ENCODE assay signal across 9 cellular contexts in genomic region chr17:42761638-42762037, GRCh38. TPM values are rescaled to one million over a fixed set of nuclear protein-coding genes. Genes with fewer than 3 reads are reported as not detected.
DNase-seq lines count a peak whose midpoint lies in the region; ATAC-seq and TF ChIP-seq lines count a peak whose summit lies in the region.
"Had no signal": no experiment of that assay in that cellular context is flagged by ENCODE, and none has a peak within 500 bp of the region (broad histone marks: within the 10 kb centered on the region; RNA-seq: fewer than 3 reads in every experiment).

No MANE protein-coding gene starts in this region.

- peak overlapping the region; percentile 49 for H3K4me3 ChIP-seq in AG04450 (ENCODE audit: low read depth, low read length)
- peak overlapping the region; percentile 26 to 28; a peak in 2 of 4 replicates for H3K4me3 ChIP-seq in Panc1 (ENCODE audit: low read depth in 2 of 2, low read length in 2 of 2)
- H3K4me3 ChIP-seq in fibroblast of lung (replicated peaks in 1 of 4; ENCODE audit: control extremely low read depth in 1 of 4, insufficient read depth in 1 of 4, low read depth in 3 of 4, low read length in 4 of 4) = peak overlapping the region in 1 of 4 experiments; percentile 43

- H4K20me1 ChIP-seq in fibroblast of lung (ENCODE audit: control insufficient read depth, extremely low read depth, insufficient read depth, low read length) = no peaks in the 10 kb centered on the region

- intact Hi-C loops in Panc1 (cut with micrococcal nuclease; ENCODE audit: unreplicated experiment) = no loop called here

- CTCF ChIA-PET in AG04450 (lab: Charles Lee) = interaction anchor here (0.8 to 3.3 kb wide), 5 partner anchors 8 to 183 kb away, joined by 3 to 24 read pairs (median 3); partner anchors contain the start of genes PSMC3IP and VPS25
- CTCF ChIA-PET in Panc1 (lab: Charles Lee) = no interaction called here

- ATAC-seq in Panc1 = no peak
- ATAC-seq in HG02678 (IDR thresholded peaks at IDR 0.05; ENCODE audit: unreplicated experiment) = no peak
- no peak for ATAC-seq in HG02973 (IDR thresholded peaks at IDR 0.05; ENCODE audit: unreplicated experiment)
- ATAC-seq in HG03442 (IDR thresholded peaks at IDR 0.05; ENCODE audit: unreplicated experiment) = no peak

- H3K36me3 ChIP-seq in Panc1 (ENCODE audit: control insufficient read depth, insufficient read depth, low read length) (no peaks in the 10 kb centered on the region), fibroblast of lung (ENCODE audit: control insufficient read depth, insufficient read depth, low read length) (no peaks in the 10 kb centered on the region)

- DNase-seq in AG04450 (ENCODE audit: low read depth, low spot score) (no peak), Panc1 (ENCODE audit: low read depth, low spot score) (no peak), fibroblast of lung (ENCODE audit: low read depth in 2 of 2) (no peak), osteocyte (ENCODE audit: extremely low spot score, unreplicated experiment) (no peak), NCI-H1417 (lab: John Stamatoyannopoulos, UW) (no peak)

- H3K79me2 ChIP-seq in fibroblast of lung (ENCODE audit: control insufficient read depth, insufficient read depth, low read length) = no peaks in the 10 kb centered on the region

- H3K27me3 Mint-ChIP-seq in osteocyte (ENCODE audit: unreplicated experiment) = peaks cover 28% of the 10 kb centered on the region

- H3K9me3 Mint-ChIP-seq in osteocyte (ENCODE audit: unreplicated experiment) = no peaks in the 10 kb centered on the region

- H3K9me3 ChIP-seq in AG04450 (ENCODE audit: control insufficient read depth, insufficient read depth, low read length) = no peaks in the 10 kb centered on the region; the same call in 1 of the 2 replicates
- H3K9me3 ChIP-seq in Panc1 (ENCODE audit: control insufficient read depth, insufficient read depth, low read depth, low read length) = no peaks in the 10 kb centered on the region
- H3K9me3 ChIP-seq in fibroblast of lung (ENCODE audit: control insufficient read depth, insufficient read depth, low read depth, low read length) = no peaks in the 10 kb centered on the region

- H3K9ac ChIP-seq in fibroblast of lung (ENCODE audit: insufficient read depth, low read length) = no peak overlapping the region

- H3K4me1 Mint-ChIP-seq in osteocyte (ENCODE audit: unreplicated experiment) = peaks cover 7% of the 10 kb centered on the region

- H3K27me3 ChIP-seq in AG04450 (ENCODE audit: control insufficient read depth, insufficient read depth, low read length) (peaks cover 33% of the 10 kb centered on the region), Panc1 (ENCODE audit: control insufficient read depth, insufficient read depth, low read length) (no peaks in the 10 kb centered on the region), fibroblast of lung (ENCODE audit: control insufficient read depth, insufficient read depth, low read length) (peaks cover 32% of the 10 kb centered on the region)

- peak overlapping the region; percentile 59 for H3K4me2 ChIP-seq in fibroblast of lung (ENCODE audit: extremely low read depth, insufficient read depth, low read length)

- in situ Hi-C loops in Panc1 (cut with HindIII; ENCODE audit: low pct_unique_long_range_greater_than_20kb, low sequenced_read_pairs) = no loop called here

- H3K4me3 Mint-ChIP-seq in osteocyte (ENCODE audit: unreplicated experiment) = peak overlapping the region; percentile 47

- POLR2A ChIA-PET in AG04450 (lab: Yijun Ruan, JAX) = interaction anchor here (0.5 to 1.4 kb wide), 2 partner anchors 19 to 170 kb away, joined by 3 read pairs; partner anchors contain the start of gene WNK4
- POLR2A ChIA-PET in Panc1 (lab: Charles Lee) = no interaction called here

- TF ChIP-seq CTCF in AG04450 (IDR thresholded peaks at IDR 0.05; ENCODE audit: low read depth, low read length) = no peak
- TF ChIP-seq CTCF in Panc1 (IDR thresholded peaks at IDR 0.05) = no peak
- no peak for TF ChIP-seq CTCF in fibroblast of lung (conservative IDR thresholded peaks at IDR 0.05 in 1 of 2, IDR thresholded peaks at IDR 0.05 in 1 of 2; ENCODE audit: low read depth in 1 of 2, low read length in 2 of 2)
- no peak for TF ChIP-seq CTCF in osteocyte (IDR thresholded peaks at IDR 0.05)

- no peaks in the 10 kb centered on the region for H3K36me3 Mint-ChIP-seq in osteocyte (ENCODE audit: unreplicated experiment)

- BruUV-seq in Panc1 (replicated peaks; lab: Mats Ljungman, UMichigan) = no TSS peak

- no peaks in the 10 kb centered on the region for H3K4me1 ChIP-seq in Panc1 (ENCODE audit: control insufficient read depth, insufficient read depth, low read length)
- H3K4me1 ChIP-seq in fibroblast of lung (ENCODE audit: control insufficient read depth, extremely low read depth, insufficient read depth, low read length) = no peaks in the 10 kb centered on the region

- H3K27ac ChIP-seq in AG04450 (ENCODE audit: low read depth, low read length) (no peak overlapping the region), Panc1 (ENCODE audit: low read length) (no peak overlapping the region), fibroblast of lung (ENCODE audit: insufficient read depth, low read length) (no peak overlapping the region)
- H3K27ac ChIP-seq: HL-60 had no signal

- no peak overlapping the region for H3K27ac Mint-ChIP-seq in osteocyte (ENCODE audit: unreplicated experiment)

- H2AFZ ChIP-seq in fibroblast of lung (ENCODE audit: low read length) = no peak overlapping the region

RNA-seq across cellular contexts. Expression of gene RAMP2, which starts 0.6 kb away (rescaled TPM):
- 1.4 and 1.7 TPM in 2 replicates for polyA plus RNA-seq in AG04450 (2011; rRNA removed)
- polyA minus RNA-seq in AG04450 (2011; rRNA and poly(A)+ RNA removed) = 1.8 and 2.2 TPM in 2 replicates
- total RNA-seq in Panc1 (2021; ENCODE audit: unreplicated experiment) = 1.1 TPM
- 2.3 TPM for polyA plus RNA-seq in Panc1 (2012; ENCODE audit: insufficient read length)
- 0.17 and 0.26 TPM in 2 replicates for total RNA-seq in fibroblast of lung
- 0.17 and 0.45 TPM in 2 replicates for polyA plus RNA-seq in fibroblast of lung
- polyA plus RNA-seq in fibroblast of lung (2012) = 0.36 and 0.43 TPM in 2 replicates
- 1.5 and 10.0 TPM in 2 replicates for polyA minus RNA-seq in fibroblast of lung (ENCODE audit: low replicate concordance)
- 1.6 and 2.4 TPM in 2 replicates for total RNA-seq in osteocyte

RNA-seq across cellular contexts. Expression of gene VPS25, which starts 11.6 kb away (rescaled TPM):
- polyA plus RNA-seq in AG04450 (2011; rRNA removed) = 94.0 and 107 TPM in 2 replicates
- 45.7 and 66.4 TPM in 2 replicates for polyA minus RNA-seq in AG04450 (2011; rRNA and poly(A)+ RNA removed)
- 37.7 TPM for total RNA-seq in Panc1 (2021; ENCODE audit: unreplicated experiment)
- polyA plus RNA-seq in Panc1 (2012; ENCODE audit: insufficient read length) = 42.9 TPM
- total RNA-seq in fibroblast of lung = 43.6 and 44.7 TPM in 2 replicates
- polyA plus RNA-seq in fibroblast of lung = 92.7 and 121 TPM in 2 replicates
- 77.9 and 98.9 TPM in 2 replicates for polyA plus RNA-seq in fibroblast of lung (2012)
- 40.8 and 74.3 TPM in 2 replicates for polyA minus RNA-seq in fibroblast of lung (ENCODE audit: low replicate concordance)
- 63.9 and 66.1 TPM in 2 replicates for total RNA-seq in osteocyte

RNA-seq across cellular contexts. Expression of gene EZH1, which starts 16.8 kb away (rescaled TPM):
- polyA plus RNA-seq in AG04450 (2011; rRNA removed) (18.8 and 26.3 TPM in 2 replicates), fibroblast of lung (23.6 and 31.9 TPM in 2 replicates)
- polyA minus RNA-seq in AG04450 (2011; rRNA and poly(A)+ RNA removed) = 30.6 and 34.2 TPM in 2 replicates
- total RNA-seq in Panc1 (2021; ENCODE audit: unreplicated experiment) (17.7 TPM), fibroblast of lung (16.4 and 28.6 TPM in 2 replicates), osteocyte (44.8 and 47.6 TPM in 2 replicates)
- polyA plus RNA-seq in Panc1 (2012; ENCODE audit: insufficient read length) = 8.0 TPM
- polyA plus RNA-seq in fibroblast of lung (2012) = 9.5 and 15.6 TPM in 2 replicates
- 56.9 and 82.1 TPM in 2 replicates for polyA minus RNA-seq in fibroblast of lung (ENCODE audit: low replicate concordance)

RNA-seq across cellular contexts. Expression of gene WNK4, which starts 18.8 kb away (rescaled TPM):
- polyA plus RNA-seq in AG04450 (2011; rRNA removed) = 2.3 and 2.7 TPM in 2 replicates
- polyA minus RNA-seq in AG04450 (2011; rRNA and poly(A)+ RNA removed) = 3.1 and 3.6 TPM in 2 replicates
- total RNA-seq in Panc1 (2021; ENCODE audit: unreplicated experiment) = 3.5 TPM
- 6.7 TPM for polyA plus RNA-seq in Panc1 (2012; ENCODE audit: insufficient read length)
- under 0.01 and 0.51 TPM in 2 replicates for total RNA-seq in fibroblast of lung
- 0.35 and 0.84 TPM in 2 replicates for polyA plus RNA-seq in fibroblast of lung
- 1.7 and 2.3 TPM in 2 replicates for polyA plus RNA-seq in fibroblast of lung (2012)
- polyA minus RNA-seq in fibroblast of lung (ENCODE audit: low replicate concordance) = 3.1 and 5.3 TPM in 2 replicates
- total RNA-seq in osteocyte = 0.16 TPM in 2 replicates

RNA-seq across cellular contexts. Expression of gene COA3, which starts 36.9 kb away (rescaled TPM):
- polyA plus RNA-seq in AG04450 (2011; rRNA removed) = 86.7 and 96.3 TPM in 2 replicates
- 33.9 and 43.3 TPM in 2 replicates for polyA minus RNA-seq in AG04450 (2011; rRNA and poly(A)+ RNA removed)
- total RNA-seq in Panc1 (2021; ENCODE audit: unreplicated experiment) = 48.8 TPM
- polyA plus RNA-seq in Panc1 (2012; ENCODE audit: insufficient read length) = 72.6 TPM
- 53.5 and 59.8 TPM in 2 replicates for total RNA-seq in fibroblast of lung
- 80.3 and 97.1 TPM in 2 replicates for polyA plus RNA-seq in fibroblast of lung
- 104 and 125 TPM in 2 replicates for polyA plus RNA-seq in fibroblast of lung (2012)
- 60.9 and 79.8 TPM in 2 replicates for polyA minus RNA-seq in fibroblast of lung (ENCODE audit: low replicate concordance)
- total RNA-seq in osteocyte = 51.2 and 51.5 TPM in 2 replicates
